In genomic region chr12:91632042-91632786, GRCh38 we compare ENCODE assay signal across 7 cellular contexts.
"Had no signal": no experiment of that assay in that cellular context is flagged by ENCODE, and none has a peak within 500 bp of the region (broad histone marks: within the 10 kb centered on the region; RNA-seq: fewer than 3 reads in every experiment).

No MANE protein-coding gene starts in this region.

- H3K27ac Mint-ChIP-seq: HFFc6 had no signal

- DNase-seq: GM23248, GOT3, H7, HFFc6, IMR-90, KBM-7 had no signal

- H3K4me3 Mint-ChIP-seq: HFFc6 had no signal

- ATAC-seq: HCT116 had no signal
